9 cellular contexts compared by ENCODE assay signal in the genomic region with DNA sequence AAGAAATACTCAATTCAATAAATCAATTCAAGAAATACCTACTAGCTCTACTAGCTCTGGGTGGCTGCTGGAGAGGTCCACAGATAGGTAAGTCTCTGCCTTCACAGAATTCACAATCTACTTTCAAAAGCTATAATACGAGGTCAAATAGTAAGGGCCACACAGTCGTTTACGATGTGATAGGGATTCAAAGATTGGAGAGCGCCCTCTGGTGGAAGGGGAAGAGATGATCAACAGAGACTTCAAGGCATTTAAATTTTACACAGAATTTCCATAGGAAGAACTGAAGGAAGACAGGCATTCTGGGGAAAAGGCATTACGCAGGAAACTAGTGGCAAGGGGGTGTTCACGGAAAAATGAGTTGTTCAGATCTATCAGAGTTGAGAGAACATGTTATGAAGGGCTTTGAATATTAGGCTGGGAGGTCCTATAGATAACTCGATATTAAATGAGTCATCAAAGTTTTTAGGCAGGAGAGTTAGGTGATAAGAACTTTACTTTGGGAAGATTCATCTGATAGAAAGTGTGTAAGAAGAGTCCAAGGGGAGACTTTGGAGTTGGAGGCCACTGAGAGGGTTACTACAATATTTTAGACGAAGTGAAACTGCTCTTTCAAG.
A peak's percentile ranks its signal among the peaks of the same experiment; 100 is the strongest.
DNase-seq lines count a peak whose midpoint lies in the region; ATAC-seq and TF ChIP-seq lines count a peak whose summit lies in the region.
"Had no signal": no experiment of that assay in that cellular context is flagged by ENCODE, and none has a peak within 500 bp of the region (broad histone marks: within the 10 kb centered on the region; RNA-seq: fewer than 3 reads in every experiment).

No MANE protein-coding gene starts in this region.

- peak; percentile 68 for ATAC-seq in memory B cell (ENCODE audit: low read depth)
- ATAC-seq in GM19463 (IDR thresholded peaks at IDR 0.05; ENCODE audit: unreplicated experiment): no peak

- no peak overlapping the region for H3K4me3 Mint-ChIP-seq in memory B cell

- no peaks in the 10 kb centered on the region for H3K27me3 ChIP-seq in AG04450 (ENCODE audit: control insufficient read depth, insufficient read depth, low read length)

- peaks cover 3% of the 10 kb centered on the region for H3K27me3 Mint-ChIP-seq in memory B cell

- no peaks in the 10 kb centered on the region for H3K9me3 ChIP-seq in AG04450 (ENCODE audit: control insufficient read depth, insufficient read depth, low read length)

- DNase-seq in AG04450 (ENCODE audit: low read depth, low spot score) (peak; percentile 29), GM20000 (ENCODE audit: low spot score) (peak; percentile 54), NCI-H460 (ENCODE audit: extremely low read depth, low read depth) (peak; percentile 83), dermis blood vessel endothelial cell (peak; percentile 89), memory B cell (ENCODE audit: low spot score in 2 of 2) (peak; percentile 58 to 59)
- peak; percentile 56 to 65 for DNase-seq in activated CD4-positive, alpha-beta T cell treated with anti-CD3 and anti-CD28 coated beads for 4 hours
- DNase-seq in stimulated activated CD8-positive, alpha-beta memory T cell treated with anti-CD3 and anti-CD28 coated beads, Interleukin-7, amount 100 ng/mL, for 24 hours (ENCODE audit: low read depth): peak; percentile 23

- POLR2A ChIA-PET in AG04450 (lab: Yijun Ruan, JAX): no interaction called here

- H3K27ac ChIP-seq in AG04450 (ENCODE audit: low read depth, low read length): no peak overlapping the region
- H3K27ac ChIP-seq: skin epidermis had no signal

- H3K4me1 Mint-ChIP-seq in memory B cell: peaks cover 5% of the 10 kb centered on the region

- H3K27ac Mint-ChIP-seq in memory B cell: no peak overlapping the region

- CTCF ChIA-PET in AG04450 (lab: Charles Lee): interaction anchor here (0.6 to 3.9 kb wide), 43 partner anchors 8 to 435 kb away, joined by 3 to 61 read pairs (median 4); no protein-coding TSS in a partner anchor

- no peaks in the 10 kb centered on the region for H3K9me3 Mint-ChIP-seq in memory B cell

- TF ChIP-seq CTCF in AG04450 (IDR thresholded peaks at IDR 0.05; ENCODE audit: low read depth, low read length): peak; percentile 84
- TF ChIP-seq CTCF in GM20000 (IDR thresholded peaks at IDR 0.05; ENCODE audit: extremely low read depth, missing control alignments): peak; percentile 48

- H3K4me3 ChIP-seq in AG04450 (ENCODE audit: low read depth, low read length): peak overlapping the region; percentile 14; the same call in 1 of the 2 replicates
- H3K4me3 ChIP-seq: skin epidermis had no signal

- no peaks in the 10 kb centered on the region for H3K36me3 Mint-ChIP-seq in memory B cell

Comparison
In these comparisons a context has a peak if more than half of its experiments do, and no peak if none do; other contexts are left out.
1. DNase-seq: peak in every context shown above with its lines; median percentile 89 in dermis blood vessel endothelial cell; 83 in NCI-H460; 60 in activated CD4-positive, alpha-beta T cell treated with anti-CD3 and anti-CD28 coated beads for 4 hours; 58 in memory B cell; 54 in GM20000; 29 in AG04450; 23 in stimulated activated CD8-positive, alpha-beta memory T cell treated with anti-CD3 and anti-CD28 coated beads, Interleukin-7, amount 100 ng/mL, for 24 hours.